ENCODE assay signal across 8 cellular contexts in the genomic region with DNA sequence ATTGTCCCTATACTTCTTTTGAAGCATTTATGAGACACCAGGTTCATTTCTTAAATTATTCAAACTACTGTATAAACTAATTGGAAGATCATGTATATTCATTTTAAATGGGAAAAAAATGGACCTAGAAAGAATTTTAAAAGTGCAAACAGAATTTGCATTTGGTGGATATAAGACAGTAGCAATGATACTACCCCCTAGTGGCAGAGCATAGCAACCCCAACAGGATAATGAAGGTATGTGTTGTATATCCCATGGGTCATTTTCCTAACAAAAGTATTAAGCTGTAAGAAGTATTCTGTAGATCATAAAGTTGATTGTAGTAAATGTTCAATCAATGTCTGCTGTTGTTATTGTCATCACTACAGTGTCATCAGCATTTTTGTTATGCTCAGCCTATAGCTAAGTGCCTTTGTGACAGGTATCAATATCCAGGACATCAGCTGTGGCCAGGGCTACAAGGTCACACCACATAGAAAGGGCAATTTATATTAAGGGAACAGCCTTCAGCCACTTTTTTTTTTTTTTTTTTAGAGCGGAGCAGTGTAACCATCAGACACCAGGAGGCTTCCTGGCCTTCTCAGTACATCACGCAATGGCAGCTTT.
DNase-seq lines count a peak whose midpoint lies in the region; ATAC-seq and TF ChIP-seq lines count a peak whose summit lies in the region.

No MANE protein-coding gene starts in this region.

- peaks cover 38% of the 10 kb centered on the region for H3K27me3 Mint-ChIP-seq in activated CD4-positive, alpha-beta memory T cell treated with anti-CD3 and anti-CD28 coated beads, Interleukin-2, amount 10 ng/mL, durations not matched to agents 7 days and 5 days

- CTCF ChIA-PET in GM10248 (lab: Yijun Ruan, JAX), result interaction anchor here (0.7 to 5.6 kb wide), 24 partner anchors 8 to 647 kb away, joined by 3 to 56 read pairs (median 4); no protein-coding TSS in a partner anchor
- CTCF ChIA-PET in activated CD4-positive, alpha-beta memory T cell treated with anti-CD3 and anti-CD28 coated beads, Interleukin-2, amount 10 ng/mL, durations not matched to agents 7 days and 5 days (lab: Charles Lee), result interaction anchor here (0.5 to 7.5 kb wide), 23 partner anchors 8 to 589 kb away, joined by 3 to 69 read pairs (median 4); partner anchors contain the start of gene FOXB1

- no peak overlapping the region for H3K27ac Mint-ChIP-seq in activated CD4-positive, alpha-beta memory T cell treated with anti-CD3 and anti-CD28 coated beads, Interleukin-2, amount 10 ng/mL, durations not matched to agents 7 days and 5 days

- H3K4me1 Mint-ChIP-seq in activated CD4-positive, alpha-beta memory T cell treated with anti-CD3 and anti-CD28 coated beads, Interleukin-2, amount 10 ng/mL, durations not matched to agents 7 days and 5 days, result no peaks in the 10 kb centered on the region

- POLR2A ChIA-PET in GM10248 (lab: Yijun Ruan, JAX), result no interaction called here
- POLR2A ChIA-PET in activated CD4-positive, alpha-beta memory T cell treated with anti-CD3 and anti-CD28 coated beads, Interleukin-2, amount 10 ng/mL, durations not matched to agents 7 days and 5 days (lab: Charles Lee), result no interaction called here

- peak; percentile 79 for TF ChIP-seq CTCF in GM10248 (IDR thresholded peaks at IDR 0.05; ENCODE audit: control extremely low read depth, extremely low read depth, low read depth, missing control alignments)

- DNase-seq in AG20443 (ENCODE audit: low spot score) (peak; percentile 53), GM10248 (ENCODE audit: extremely low spot score) (peak; percentile 21), NCI-H146 treated with DMSO at 0.1 percent for 48 hours (lab: John Stamatoyannopoulos, UW; ENCODE audit: unreplicated experiment) (peak; percentile 2), glomerular visceral epithelial cell (ENCODE audit: extremely low spot score) (peak; percentile 40), NCI-H226 (no peak)
- peak; percentile 35 for DNase-seq in activated CD4-positive, alpha-beta memory T cell treated with anti-CD3 and anti-CD28 coated beads, Interleukin-2, amount 10 ng/mL, durations not matched to agents 7 days and 5 days
- DNase-seq in stimulated activated CD4-positive, alpha-beta T cell treated with anti-CD3 and anti-CD28 coated beads, Interleukin-2, amount 100 ng/mL, for 24 hours, result peak; percentile 4 to 32

- no peaks in the 10 kb centered on the region for H3K9me3 Mint-ChIP-seq in activated CD4-positive, alpha-beta memory T cell treated with anti-CD3 and anti-CD28 coated beads, Interleukin-2, amount 10 ng/mL, durations not matched to agents 7 days and 5 days

- no peaks in the 10 kb centered on the region for H3K36me3 Mint-ChIP-seq in activated CD4-positive, alpha-beta memory T cell treated with anti-CD3 and anti-CD28 coated beads, Interleukin-2, amount 10 ng/mL, durations not matched to agents 7 days and 5 days (ENCODE audit: low read depth)

- no peak for ATAC-seq in GM19351 (IDR thresholded peaks at IDR 0.05; ENCODE audit: unreplicated experiment)

- no peak overlapping the region for H3K4me3 Mint-ChIP-seq in activated CD4-positive, alpha-beta memory T cell treated with anti-CD3 and anti-CD28 coated beads, Interleukin-2, amount 10 ng/mL, durations not matched to agents 7 days and 5 days
